8 cellular contexts compared by ENCODE assay signal in genomic region chr2:61538179-61538919, GRCh38. TPM values are rescaled to one million over a fixed set of nuclear protein-coding genes. Genes with fewer than 3 reads are reported as not detected.
A peak's percentile ranks its signal among the peaks of the same experiment; 100 is the strongest.
DNase-seq lines count a peak whose midpoint lies in the region; ATAC-seq and TF ChIP-seq lines count a peak whose summit lies in the region.

TSS of gene XPO1 (minus strand) at chr2:61538356. CDS start at chr2:61533897, 4,459 bp downstream.

- H3K79me2 ChIP-seq in ACC112 (ENCODE audit: control insufficient read depth, insufficient read depth, low read length, unreplicated experiment) = peaks cover 47% of the 10 kb centered on the region

- ATAC-seq in GM18870 (IDR thresholded peaks at IDR 0.05; ENCODE audit: unreplicated experiment) (peak; percentile 81), HG03135 (IDR thresholded peaks at IDR 0.05; ENCODE audit: unreplicated experiment) (peak; percentile 83)

- H3K4me3 ChIP-seq in ACC112 (ENCODE audit: low read depth, low read length) (peak within 1 kb of the TSS; percentile 92), breast epithelium (peak within 1 kb of the TSS; percentile 79 to 95 (median 84)), iPS-18c (ENCODE audit: insufficient read depth, low read depth, low read length) (peak within 1 kb of the TSS; percentile 62), skin epidermis (peak within 1 kb of the TSS; percentile 62 to 87 (median 74))

- H3K9me3 ChIP-seq in breast epithelium = no peaks in the 10 kb centered on the region
- no peaks in the 10 kb centered on the region for H3K9me3 ChIP-seq in iPS-18c (ENCODE audit: control insufficient read depth, insufficient read depth, low read length)

- TF ChIP-seq POLR2A in breast epithelium (IDR thresholded peaks at IDR 0.05) = peak; percentile 94

- DNase-seq in NCI-H2196 treated with DMSO at 0.1 percent for 48 hours (lab: John Stamatoyannopoulos, UW; ENCODE audit: unreplicated experiment) (peak; percentile 93), breast epithelium (ENCODE audit: low spot score in 2 of 2) (peak; percentile 99)

- H3K27me3 ChIP-seq in ACC112 (ENCODE audit: insufficient read depth, low read length) (no peaks in the 10 kb centered on the region), breast epithelium (no peaks in the 10 kb centered on the region)

- intact Hi-C loops in breast epithelium (cut with DNase I; ENCODE audit: low total_unique reads) = loop anchor here (2.0 kb wide), 1 partner anchor 44 kb away; no protein-coding TSS in a partner anchor

- peak within 1 kb of the TSS; percentile 85 for H2AFZ ChIP-seq in ACC112 (ENCODE audit: low read length, unreplicated experiment)

- H3K36me3 ChIP-seq in ACC112 (ENCODE audit: insufficient read depth, low read length) = peaks cover 4% of the 10 kb centered on the region; the same call in 1 of the 2 replicates
- no peaks in the 10 kb centered on the region for H3K36me3 ChIP-seq in breast epithelium

- no peak for TF ChIP-seq CTCF in VCaP (conservative IDR thresholded peaks at IDR 0.05)
- peak in 1 of 3 donors; percentile 37 for TF ChIP-seq CTCF in breast epithelium (IDR thresholded peaks at IDR 0.05)

- peaks cover 23% of the 10 kb centered on the region for H3K4me1 ChIP-seq in ACC112 (ENCODE audit: control insufficient read depth, insufficient read depth, low read length, unreplicated experiment)
- no peaks in the 10 kb centered on the region for H3K4me1 ChIP-seq in breast epithelium

- peak within 1 kb of the TSS; percentile 93 for H3K27ac ChIP-seq in ACC112 (ENCODE audit: low read depth, low read length)
- peak within 1 kb of the TSS; percentile 97 for H3K27ac ChIP-seq in VCaP
- peak within 1 kb of the TSS; percentile 99 for H3K27ac ChIP-seq in breast epithelium
- peak within 1 kb of the TSS; percentile 87 to 100 (median 96) for H3K27ac ChIP-seq in skin epidermis

RNA-seq across cellular contexts. Expression of gene XPO1, which starts in this region (rescaled TPM):
- 100 to 1,000 TPM in 2 of 3 donors, 10 to 100 TPM in 1; 76.0 to 137 (median 129) TPM for total RNA-seq in breast epithelium

Comparison
In these comparisons a context has a peak if more than half of its experiments do, and no peak if none do; other contexts are left out.
1. Peak in every context shown above with its lines: DNase-seq, ATAC-seq, H3K4me3 ChIP-seq and H3K27ac ChIP-seq.